In genomic region chr9:33082538-33083326, GRCh38 we compare ENCODE assay signal across 10 cellular contexts. TPM values are rescaled to one million over a fixed set of nuclear protein-coding genes. Genes with fewer than 3 reads are reported as not detected.
DNase-seq lines count a peak whose midpoint lies in the region; ATAC-seq, FAIRE-seq and TF ChIP-seq lines count a peak whose summit lies in the region.
"Had no signal": no experiment of that assay in that cellular context is flagged by ENCODE, and none has a peak within 500 bp of the region (broad histone marks: within the 10 kb centered on the region; RNA-seq: fewer than 3 reads in every experiment).

No MANE protein-coding gene starts in this region.

- TF ChIP-seq CTCF in A549 (IDR thresholded peaks at IDR 0.05) (no peak), HL-60 (IDR thresholded peaks at IDR 0.05; ENCODE audit: insufficient read depth, low read length) (no peak), D721Med (IDR thresholded peaks at IDR 0.05; ENCODE audit: insufficient read depth, missing control alignments) (no peak)

- H3K27me3 Mint-ChIP-seq in activated T-helper 1 cell treated with anti-CD3 and anti-CD28 coated beads, Interleukin-12 subunit alpha, Interleukin-12 subunit beta, Interleukin-2, Interleukin-4 antibody, amounts not matched to agents 30 ng/mL and 10 ng/mL and 1 ng/mL, durations not matched to agents 14 hours and 24 hours and 36 hours (ENCODE audit: insufficient read depth) = peaks cover 4% of the 10 kb centered on the region

- no peak for TF ChIP-seq RAD21 in A549 (conservative IDR thresholded peaks at IDR 0.05 in 1 of 2, IDR thresholded peaks at IDR 0.05 in 1 of 2)

- FAIRE-seq in A549 (lab: Jason Lieb, UNC) (no peak), D721Med (lab: Jason Lieb, UNC) (no peak)
- FAIRE-seq: islet of Langerhans had no signal

- CTCF ChIA-PET in A549 (lab: Yijun Ruan, JAX) = interaction anchor here (0.6 to 4.1 kb wide), 9 partner anchors 35 to 146 kb away, joined by 3 to 44 read pairs (median 3); partner anchors contain the start of gene B4GALT1

- H3K9me3 ChIP-seq in A549 = no peaks in the 10 kb centered on the region
- H3K9me3 ChIP-seq: sigmoid colon had no signal

- peaks cover 2% of the 10 kb centered on the region for H3K36me3 Mint-ChIP-seq in activated T-helper 1 cell treated with anti-CD3 and anti-CD28 coated beads, Interleukin-12 subunit alpha, Interleukin-12 subunit beta, Interleukin-2, Interleukin-4 antibody, amounts not matched to agents 30 ng/mL and 10 ng/mL and 1 ng/mL, durations not matched to agents 14 hours and 24 hours and 36 hours (ENCODE audit: low read depth)

- H3K4me1 ChIP-seq in A549 = peaks cover 20% of the 10 kb centered on the region; the same call in 2 of the 3 replicates

- intact Hi-C loops in activated T-helper 1 cell treated with anti-CD3 and anti-CD28 coated beads, Interleukin-12 subunit alpha, Interleukin-12 subunit beta, Interleukin-2, Interleukin-4 antibody, amounts not matched to agents 30 ng/mL and 10 ng/mL and 1 ng/mL, durations not matched to agents 14 hours and 24 hours and 36 hours (cut with micrococcal nuclease) = loop anchor here (5.0 kb wide), 1 partner anchor 735 kb away; the partner anchor contains the start of gene UBE2R2

- no peaks in the 10 kb centered on the region for H3K27me3 ChIP-seq in HL-60 (ENCODE audit: insufficient read depth, poor library complexity, severe bottlenecking)
- H3K27me3 ChIP-seq: sigmoid colon had no signal

- ATAC-seq in A549 = no peak
- ATAC-seq in GM19328 (IDR thresholded peaks at IDR 0.05; ENCODE audit: unreplicated experiment) = no peak
- no peak for ATAC-seq in GM19395 (IDR thresholded peaks at IDR 0.05; ENCODE audit: unreplicated experiment)

- POLR2A ChIA-PET in A549 (lab: Yijun Ruan, JAX) = no interaction called here

- peak overlapping the region; percentile 90 for H3K27ac Mint-ChIP-seq in activated T-helper 1 cell treated with anti-CD3 and anti-CD28 coated beads, Interleukin-12 subunit alpha, Interleukin-12 subunit beta, Interleukin-2, Interleukin-4 antibody, amounts not matched to agents 30 ng/mL and 10 ng/mL and 1 ng/mL, durations not matched to agents 14 hours and 24 hours and 36 hours

- no peak for TF ChIP-seq POLR2A in A549 (IDR thresholded peaks at IDR 0.05; ENCODE audit: low read length)

- DNase-seq in A549 (ENCODE audit: low read depth in 1 of 2, low spot score in 1 of 2) (no peak), HL-60 (ENCODE audit: low read depth in 1 of 2, low spot score in 1 of 2) (peak; percentile 6 to 17), lung microvascular endothelial cell (ENCODE audit: low read depth in 2 of 2) (peak; percentile 56 to 60), D721Med (ENCODE audit: insufficient read length, low spot score) (no peak), NCI-H1436 treated with DMSO at 0.1 percent for 48 hours (lab: John Stamatoyannopoulos, UW) (no peak)
- DNase-seq in activated T-helper 1 cell treated with anti-CD3 and anti-CD28 coated beads, Interleukin-12 subunit alpha, Interleukin-12 subunit beta, Interleukin-2, Interleukin-4 antibody, amounts not matched to agents 30 ng/mL and 10 ng/mL and 1 ng/mL, durations not matched to agents 14 hours and 24 hours and 36 hours (ENCODE audit: low spot score) = no peak
- DNase-seq: sigmoid colon had no signal

- H3K4me3 Mint-ChIP-seq in activated T-helper 1 cell treated with anti-CD3 and anti-CD28 coated beads, Interleukin-12 subunit alpha, Interleukin-12 subunit beta, Interleukin-2, Interleukin-4 antibody, amounts not matched to agents 30 ng/mL and 10 ng/mL and 1 ng/mL, durations not matched to agents 14 hours and 24 hours and 36 hours = peak overlapping the region; percentile 67

- H3K4me3 ChIP-seq in A549 (no peak overlapping the region), HL-60 (replicated peaks; ENCODE audit: insufficient read depth, low read length) (no peak overlapping the region)
- H3K4me3 ChIP-seq: sigmoid colon had no signal

- no peak for TF ChIP-seq EP300 in A549 (IDR thresholded peaks at IDR 0.05)

- WGBS in A549 (ENCODE audit: missing lambda C conversion rate) = 68% methylated on average over 8 of the region's 8 CpGs

- H3K4me2 ChIP-seq in A549 = no peak overlapping the region

- peaks cover 38% of the 10 kb centered on the region for H3K4me1 Mint-ChIP-seq in activated T-helper 1 cell treated with anti-CD3 and anti-CD28 coated beads, Interleukin-12 subunit alpha, Interleukin-12 subunit beta, Interleukin-2, Interleukin-4 antibody, amounts not matched to agents 30 ng/mL and 10 ng/mL and 1 ng/mL, durations not matched to agents 14 hours and 24 hours and 36 hours (ENCODE audit: low read depth)

- peak overlapping the region; percentile 15 to 80; a peak in 4 of 6 replicates for H3K27ac ChIP-seq in A549
- H3K27ac ChIP-seq in HL-60 (replicated peaks) = no peak overlapping the region
- H3K27ac ChIP-seq: sigmoid colon had no signal

- no peaks in the 10 kb centered on the region for H3K9me3 Mint-ChIP-seq in activated T-helper 1 cell treated with anti-CD3 and anti-CD28 coated beads, Interleukin-12 subunit alpha, Interleukin-12 subunit beta, Interleukin-2, Interleukin-4 antibody, amounts not matched to agents 30 ng/mL and 10 ng/mL and 1 ng/mL, durations not matched to agents 14 hours and 24 hours and 36 hours

TF ChIP-seq in A549, 52 proteins besides CTCF, POLR2A, EP300 and RAD21:
- TF ChIP-seq HOXB5 (CRISPR knock-in tag; IDR thresholded peaks at IDR 0.05) = no peak
- no peak for TF ChIP-seq ELK1 (IDR thresholded peaks at IDR 0.05; ENCODE audit: low read depth, low read length)
- TF ChIP-seq SREBF2 (IDR thresholded peaks at IDR 0.05) = no peak
- no peak for TF ChIP-seq NPAS2 (CRISPR knock-in tag; IDR thresholded peaks at IDR 0.05; ENCODE audit: borderline replicate concordance)
- no peak for TF ChIP-seq HEYL (CRISPR knock-in tag; IDR thresholded peaks at IDR 0.05)
- TF ChIP-seq FOXS1 (CRISPR knock-in tag; IDR thresholded peaks at IDR 0.05) = no peak
- no peak for TF ChIP-seq HOXA7 (CRISPR knock-in tag; IDR thresholded peaks at IDR 0.05)
- TF ChIP-seq, protein P1, sequence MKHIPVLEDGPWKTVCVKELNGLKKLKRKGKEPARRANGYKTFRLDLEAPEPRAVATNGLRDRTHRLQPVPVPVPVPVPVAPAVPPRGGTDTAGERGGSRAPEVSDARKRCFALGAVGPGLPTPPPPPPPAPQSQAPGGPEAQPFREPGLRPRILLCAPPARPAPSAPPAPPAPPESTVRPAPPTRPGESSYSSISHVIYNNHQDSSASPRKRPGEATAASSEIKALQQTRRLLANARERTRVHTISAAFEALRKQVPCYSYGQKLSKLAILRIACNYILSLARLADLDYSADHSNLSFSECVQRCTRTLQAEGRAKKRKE (CRISPR knock-in tag; IDR thresholded peaks at IDR 0.05; ENCODE audit: low read depth) = no peak
- TF ChIP-seq HMGXB4 (CRISPR knock-in tag; IDR thresholded peaks at IDR 0.05; ENCODE audit: borderline replicate concordance) = no peak
- no peak for TF ChIP-seq CBX8 (IDR thresholded peaks at IDR 0.05)
- no peak for TF ChIP-seq TP53 (CRISPR knock-in tag; IDR thresholded peaks at IDR 0.05)
- TF ChIP-seq BHLHE40 (IDR thresholded peaks at IDR 0.05; ENCODE audit: low read depth, low read length) = no peak
- TF ChIP-seq FOSB (CRISPR knock-in tag; IDR thresholded peaks at IDR 0.05) = no peak
- no peak for TF ChIP-seq MAZ (IDR thresholded peaks at IDR 0.05; ENCODE audit: borderline replicate concordance, low read depth, low read length)

RNA-seq across cellular contexts. Expression of gene SMU1, which starts 6.3 kb away (rescaled TPM):
- 25.3 and 26.0 TPM in 2 replicates for polyA plus RNA-seq in A549 (2011; rRNA removed)
- 8.5 and 10.5 TPM in 2 replicates for polyA plus RNA-seq in A549 (2012; cell fraction: cytosol; rRNA removed)
- 4.8 and 6.9 TPM in 2 replicates for polyA plus RNA-seq in A549 (2012; cell fraction: nucleus; rRNA removed)
- 25.0 to 26.5 TPM (median 25.6 TPM) in 3 replicates for polyA plus RNA-seq in A549 (2017; fragmentation: RNase III; extraction: RNeasy Plus Mini Kit Qiagen cat#74134 plus additional on column Dnase treatment)
- 17.4 and 18.3 TPM in 2 replicates for polyA minus RNA-seq in A549 (2011; rRNA and poly(A)+ RNA removed)
- total RNA-seq in activated T-helper 1 cell treated with anti-CD3 and anti-CD28 coated beads, Interleukin-12 subunit alpha, Interleukin-12 subunit beta, Interleukin-2, Interleukin-4 antibody, amounts not matched to agents 30 ng/mL and 10 ng/mL and 1 ng/mL, durations not matched to agents 14 hours and 24 hours and 36 hours = 28.8 TPM in 2 replicates
- total RNA-seq in lung microvascular endothelial cell = 27.7 and 32.1 TPM in 2 replicates

RNA-seq across cellular contexts. Expression of gene DNAJA1, which starts 57.7 kb away (rescaled TPM):
- polyA plus RNA-seq in A549 (2011; rRNA removed) (241 and 258 TPM in 2 replicates), A549 (2017; fragmentation: RNase III; extraction: RNeasy Plus Mini Kit Qiagen cat#74134 plus additional on column Dnase treatment) (357 to 421 TPM (median 410 TPM) in 3 replicates)
- polyA plus RNA-seq in A549 (2012; cell fraction: cytosol; rRNA removed) = 107 and 140 TPM in 2 replicates
- 48.1 and 57.9 TPM in 2 replicates for polyA plus RNA-seq in A549 (2012; cell fraction: nucleus; rRNA removed)
- 117 and 130 TPM in 2 replicates for polyA minus RNA-seq in A549 (2011; rRNA and poly(A)+ RNA removed)
- 296 and 312 TPM in 2 replicates for total RNA-seq in activated T-helper 1 cell treated with anti-CD3 and anti-CD28 coated beads, Interleukin-12 subunit alpha, Interleukin-12 subunit beta, Interleukin-2, Interleukin-4 antibody, amounts not matched to agents 30 ng/mL and 10 ng/mL and 1 ng/mL, durations not matched to agents 14 hours and 24 hours and 36 hours
- total RNA-seq in lung microvascular endothelial cell = 80.4 and 111 TPM in 2 replicates

Comparison
In these comparisons a context has a peak if more than half of its experiments do, and no peak if none do; other contexts are left out.
1. DNase-seq: peak in HL-60 (2 of 2) and lung microvascular endothelial cell (2 of 2); none in A549 (0 of 2), activated T-helper 1 cell treated with anti-CD3 and anti-CD28 coated beads, Interleukin-12 subunit alpha, Interleukin-12 subunit beta, Interleukin-2, Interleukin-4 antibody, amounts not matched to agents 30 ng/mL and 10 ng/mL and 1 ng/mL, durations not matched to agents 14 hours and 24 hours and 36 hours (single experiment), D721Med (single experiment) and NCI-H1436 treated with DMSO at 0.1 percent for 48 hours (single experiment).